8 cellular contexts compared by ENCODE assay signal in genomic region chr2:48589170-48589767, GRCh38. TPM values are rescaled to one million over a fixed set of nuclear protein-coding genes. Genes with fewer than 3 reads are reported as not detected.
DNase-seq lines count a peak whose midpoint lies in the region; ATAC-seq, FAIRE-seq and TF ChIP-seq lines count a peak whose summit lies in the region.

No MANE protein-coding gene starts in this region.

- no peak overlapping the region for H2BK15ac ChIP-seq in mesenchymal stem cell (ENCODE audit: low read depth, poor library complexity, severe bottlenecking)

- H2AFZ ChIP-seq in mesenchymal stem cell (ENCODE audit: low read depth, low read length): no peak overlapping the region

- FAIRE-seq in A549 (lab: Jason Lieb, UNC) (peak; percentile 74), GM12891 (lab: Jason Lieb, UNC) (no peak)

- H3K36me3 ChIP-seq in colonic mucosa (no peaks in the 10 kb centered on the region), mesenchymal stem cell (ENCODE audit: control insufficient read depth in 1 of 2, insufficient read depth in 2 of 2, low read depth in 1 of 2, low read length in 2 of 2) (peaks cover 0 to 2% of the 10 kb centered on the region in 2 experiments)

- H3K4ac ChIP-seq in mesenchymal stem cell (ENCODE audit: low read depth in 1 of 2, low read length in 2 of 2): no peak overlapping the region

- ATAC-seq in A549: peak; percentile 51 to 79; a peak in 4 of 6 replicates

- CTCF ChIA-PET in A549 (lab: Yijun Ruan, JAX): interaction anchor here (0.6 to 3.7 kb wide), 18 partner anchors 11 to 1842 kb away, joined by 3 to 27 read pairs (median 4); no protein-coding TSS in a partner anchor

- TF ChIP-seq CTCF in A549 (IDR thresholded peaks at IDR 0.05): peak; percentile 84
- peak; percentile 44 for TF ChIP-seq CTCF in GM12864 (IDR thresholded peaks at IDR 0.05; ENCODE audit: low read depth, low read length, missing control alignments)
- peak; percentile 36 for TF ChIP-seq CTCF in colonic mucosa (IDR thresholded peaks at IDR 0.05)

- H3K79me1 ChIP-seq in mesenchymal stem cell (replicated peaks; ENCODE audit: low read length, poor library complexity, severe bottlenecking): no peaks in the 10 kb centered on the region

- no peak for TF ChIP-seq POLR2A in A549 (IDR thresholded peaks at IDR 0.05; ENCODE audit: low read length)
- TF ChIP-seq POLR2A in GM12891 (IDR thresholded peaks at IDR 0.05; ENCODE audit: low read depth, low read length): no peak

- H2BK12ac ChIP-seq in mesenchymal stem cell (ENCODE audit: low read length in 2 of 2): no peak overlapping the region

- H4K91ac ChIP-seq in mesenchymal stem cell (ENCODE audit: low read length): no peak overlapping the region

- peak overlapping the region; percentile 22 for H3K4me2 ChIP-seq in A549
- no peak overlapping the region for H3K4me2 ChIP-seq in mesenchymal stem cell (ENCODE audit: low read length, poor library complexity, severe bottlenecking)

- H3K9me3 ChIP-seq in A549: no peaks in the 10 kb centered on the region
- no peaks in the 10 kb centered on the region for H3K9me3 ChIP-seq in colonic mucosa
- H3K9me3 ChIP-seq in mesenchymal stem cell (ENCODE audit: control insufficient read depth, low read length): no peaks in the 10 kb centered on the region

- H3K18ac ChIP-seq in mesenchymal stem cell (ENCODE audit: low read depth in 1 of 2, low read length in 2 of 2): no peak overlapping the region

- 2% methylated on average over 5 of the region's 5 CpGs for WGBS in A549 (ENCODE audit: missing lambda C conversion rate)
- no CpG with 5 or more reads among the region's 5 CpGs for WGBS in mesenchymal stem cell

- no peak overlapping the region for H2BK5ac ChIP-seq in mesenchymal stem cell (ENCODE audit: low read depth, low read length, poor library complexity, severe bottlenecking)

- no peak overlapping the region for H3K23ac ChIP-seq in mesenchymal stem cell (ENCODE audit: low read length in 2 of 2)

- TF ChIP-seq EP300 in A549 (IDR thresholded peaks at IDR 0.05): no peak

- peak; percentile 74 to 78 for TF ChIP-seq RAD21 in A549 (conservative IDR thresholded peaks at IDR 0.05 in 1 of 2, IDR thresholded peaks at IDR 0.05 in 1 of 2)

- no peak overlapping the region for H2AK5ac ChIP-seq in mesenchymal stem cell (ENCODE audit: low read length, severe bottlenecking)

- H3K4me3 ChIP-seq in A549: no peak overlapping the region
- H3K4me3 ChIP-seq in GM12864 (ENCODE audit: low read depth, low read length): no peak overlapping the region
- H3K4me3 ChIP-seq in colonic mucosa: no peak overlapping the region
- H3K4me3 ChIP-seq in mesenchymal stem cell (ENCODE audit: insufficient read depth in 1 of 2, low read depth in 1 of 2, low read length in 2 of 2): no peak overlapping the region

- intact Hi-C loops in colonic mucosa (cut with DNase I): loop anchor here (10.0 kb wide), 1 partner anchor 114 kb away; no protein-coding TSS in a partner anchor

- H3K4me1 ChIP-seq in A549: no peaks in the 10 kb centered on the region
- no peaks in the 10 kb centered on the region for H3K4me1 ChIP-seq in colonic mucosa
- no peaks in the 10 kb centered on the region for H3K4me1 ChIP-seq in mesenchymal stem cell (ENCODE audit: control insufficient read depth, insufficient read depth, low read depth, low read length)

- H3K27me3 ChIP-seq in colonic mucosa (no peaks in the 10 kb centered on the region), mesenchymal stem cell (ENCODE audit: control insufficient read depth in 1 of 2, insufficient read depth in 1 of 2, low read length in 2 of 2) (no peaks in the 10 kb centered on the region)

- POLR2A ChIA-PET in A549 (lab: Yijun Ruan, JAX): no interaction called here

- DNase-seq in A549 (ENCODE audit: low read depth in 1 of 2, low spot score in 1 of 2): peak; percentile 44 to 54
- no peak for DNase-seq in GM12864 (ENCODE audit: low read depth)
- DNase-seq in NCI-H69 (lab: John Stamatoyannopoulos, UW): peak; percentile 19
- no peak for DNase-seq in colonic mucosa
- peak; percentile 54 for DNase-seq in mesenchymal stem cell
- no peak for DNase-seq in GM12891 (ENCODE audit: insufficient read length, low spot score)
- no peak for DNase-seq in activated effector memory CD4-positive, alpha-beta T cell treated with anti-CD3 and anti-CD28 coated beads, Interleukin-2, amount 50 U/mL, for 16 hours
- no peak for DNase-seq in 8988T

- H3K9ac ChIP-seq in colonic mucosa (ENCODE audit: low read depth in 2 of 2, low read length in 2 of 2) (no peak overlapping the region), mesenchymal stem cell (ENCODE audit: low read length) (peak overlapping the region; percentile 37)

- H4K8ac ChIP-seq in mesenchymal stem cell (ENCODE audit: low read length): no peak overlapping the region

- H3K27ac ChIP-seq in A549 (no peak overlapping the region), colonic mucosa (no peak overlapping the region), mesenchymal stem cell (ENCODE audit: low read length, poor library complexity, severe bottlenecking) (no peak overlapping the region)

- H3K14ac ChIP-seq in mesenchymal stem cell (ENCODE audit: low read length in 2 of 2): no peak overlapping the region

- H2BK120ac ChIP-seq in mesenchymal stem cell (ENCODE audit: low read depth, low read length): no peak overlapping the region

TF ChIP-seq in A549, 52 proteins besides CTCF, POLR2A, EP300 and RAD21:
- TF ChIP-seq TFCP2L1 (CRISPR knock-in tag; IDR thresholded peaks at IDR 0.05): no peak
- TF ChIP-seq HOXB5 (CRISPR knock-in tag; IDR thresholded peaks at IDR 0.05): no peak
- no peak for TF ChIP-seq SREBF2 (IDR thresholded peaks at IDR 0.05)
- TF ChIP-seq HDAC2 (IDR thresholded peaks at IDR 0.05): no peak
- TF ChIP-seq SMC3 (IDR thresholded peaks at IDR 0.05): peak; percentile 71

TF ChIP-seq in GM12891, 5 proteins besides CTCF, POLR2A, EP300 and RAD21:
- TF ChIP-seq TAF1 (IDR thresholded peaks at IDR 0.05; ENCODE audit: low read depth, low read length) (no peak), POLR2AphosphoS5 (IDR thresholded peaks at IDR 0.05; ENCODE audit: low read depth, low read length) (no peak), SPI1 (IDR thresholded peaks at IDR 0.05; ENCODE audit: low read depth, low read length) (no peak), PAX5 (IDR thresholded peaks at IDR 0.05; ENCODE audit: insufficient read depth, low read length, severe bottlenecking) (no peak), POU2F2 (IDR thresholded peaks at IDR 0.05; ENCODE audit: low read depth, low read length) (no peak)

RNA-seq across cellular contexts. Expression of gene GTF2A1L, which starts 28.4 kb away (rescaled TPM):
- polyA plus RNA-seq in A549 (2011; rRNA removed): not detected in 2 replicates
- not detected in 2 replicates for polyA plus RNA-seq in A549 (2012; cell fraction: cytosol; rRNA removed)
- not detected in 2 replicates for polyA plus RNA-seq in A549 (2012; cell fraction: nucleus; rRNA removed)
- not detected in 3 replicates for polyA plus RNA-seq in A549 (2017; fragmentation: RNase III; extraction: RNeasy Plus Mini Kit Qiagen cat#74134 plus additional on column Dnase treatment)
- polyA minus RNA-seq in A549 (2011; rRNA and poly(A)+ RNA removed): not detected in 2 replicates
- 1 to 10 TPM in 1 of 2 donors, not detected in 1; 1.5 TPM for total RNA-seq in colonic mucosa
- polyA plus RNA-seq in mesenchymal stem cell (2013, experiment 1 of 2): 0.44 TPM
- 0.42 TPM for polyA plus RNA-seq in mesenchymal stem cell (2013, experiment 2 of 2)
- not detected for polyA plus RNA-seq in GM12891 (2012; ENCODE audit: low read depth, missing spikeins)

RNA-seq across cellular contexts. Expression of gene STON1, which starts 59.3 kb away (rescaled TPM):
- polyA plus RNA-seq in A549 (2011; rRNA removed) (1.0 and 1.2 TPM in 2 replicates), A549 (2017; fragmentation: RNase III; extraction: RNeasy Plus Mini Kit Qiagen cat#74134 plus additional on column Dnase treatment) (0.55 to 0.88 TPM (median 0.86 TPM) in 3 replicates)
- polyA plus RNA-seq in A549 (2012; cell fraction: cytosol; rRNA removed): 0.16 and 0.25 TPM in 2 replicates
- 1.2 and 1.3 TPM in 2 replicates for polyA plus RNA-seq in A549 (2012; cell fraction: nucleus; rRNA removed)
- polyA minus RNA-seq in A549 (2011; rRNA and poly(A)+ RNA removed): 0.66 and 0.92 TPM in 2 replicates
- 10 to 100 TPM in 1 of 2 donors, 1 to 10 TPM in 1; 2.1 to 11.9 TPM for total RNA-seq in colonic mucosa
- 11.2 TPM for polyA plus RNA-seq in mesenchymal stem cell (2013, experiment 1 of 2)
- polyA plus RNA-seq in mesenchymal stem cell (2013, experiment 2 of 2): 11.4 TPM
- 0.47 TPM for polyA plus RNA-seq in GM12891 (2012; ENCODE audit: low read depth, missing spikeins)

Comparison
In these comparisons a context has a peak if more than half of its experiments do, and no peak if none do; other contexts are left out.
1. DNase-seq: peak in A549 (2 of 2), NCI-H69 (single experiment) and mesenchymal stem cell (single experiment); none in GM12864 (single experiment), colonic mucosa (single experiment), GM12891 (single experiment), activated effector memory CD4-positive, alpha-beta T cell treated with anti-CD3 and anti-CD28 coated beads, Interleukin-2, amount 50 U/mL, for 16 hours (single experiment) and 8988T (single experiment).
2. Peak in every context shown above with its lines, with median percentiles within 50 percentile points of each other: CTCF ChIP-seq.